8 cellular contexts compared by ENCODE assay signal in genomic region chr10:100008708-100009282, GRCh38. TPM values are rescaled to one million over a fixed set of nuclear protein-coding genes. Genes with fewer than 3 reads are reported as not detected.
DNase-seq lines count a peak whose midpoint lies in the region; ATAC-seq and TF ChIP-seq lines count a peak whose summit lies in the region.

No MANE protein-coding gene starts in this region.

- ATAC-seq in natural killer cell treated with Interleukin-12 subunit alpha and Interleukin-12 subunit beta and Interleukin-15 and Interleukin-18, amount 100 ng/mL, for 72 hours, result no peak
- ATAC-seq in HG03039 (IDR thresholded peaks at IDR 0.05; ENCODE audit: unreplicated experiment) (no peak), GM18909 (IDR thresholded peaks at IDR 0.05; ENCODE audit: poor library complexity, unreplicated experiment) (no peak)

- H3K36me3 ChIP-seq in BJ (ENCODE audit: control insufficient read depth, insufficient read depth, low read length), result no peaks in the 10 kb centered on the region

- H3K4me3 Mint-ChIP-seq in natural killer cell treated with Interleukin-12 subunit alpha and Interleukin-12 subunit beta and Interleukin-15 and Interleukin-18, amount 100 ng/mL, for 72 hours, result peak overlapping the region; percentile 87

- H3K27me3 Mint-ChIP-seq in natural killer cell treated with Interleukin-12 subunit alpha and Interleukin-12 subunit beta and Interleukin-15 and Interleukin-18, amount 100 ng/mL, for 72 hours, result no peaks in the 10 kb centered on the region

- H3K4me3 ChIP-seq in BJ (ENCODE audit: low read depth, low read length) (peak overlapping the region; percentile 74), coronary artery (peak overlapping the region; percentile 79)
- peak overlapping the region; percentile 90 for H3K4me3 ChIP-seq in Jurkat, Clone E6-1 (ENCODE audit: low read length)

- POLR2A ChIA-PET in BJ (lab: Charles Lee), result no interaction called here

- H3K27ac ChIP-seq in coronary artery, result peak overlapping the region; percentile 66 to 85

- peak overlapping the region in 1 of 2 donors; percentile 61 for H3K27ac Mint-ChIP-seq in natural killer cell treated with Interleukin-12 subunit alpha and Interleukin-12 subunit beta and Interleukin-15 and Interleukin-18, amount 100 ng/mL, for 72 hours

- DNase-seq in BJ (ENCODE audit: low read depth) (no peak), coronary artery (ENCODE audit: low spot score) (no peak), putamen (ENCODE audit: low spot score) (no peak), NCI-H446 (lab: John Stamatoyannopoulos, UW) (no peak)
- no peak for DNase-seq in Jurkat, Clone E6-1 (ENCODE audit: low read depth, low spot score)
- DNase-seq in natural killer cell treated with Interleukin-12 subunit alpha and Interleukin-12 subunit beta and Interleukin-15 and Interleukin-18, amount 100 ng/mL, for 72 hours (ENCODE audit: low spot score), result no peak

- H3K36me3 Mint-ChIP-seq in natural killer cell treated with Interleukin-12 subunit alpha and Interleukin-12 subunit beta and Interleukin-15 and Interleukin-18, amount 100 ng/mL, for 72 hours, result no peaks in the 10 kb centered on the region

- no peaks in the 10 kb centered on the region for H3K9me3 Mint-ChIP-seq in natural killer cell treated with Interleukin-12 subunit alpha and Interleukin-12 subunit beta and Interleukin-15 and Interleukin-18, amount 100 ng/mL, for 72 hours

- H3K27me3 ChIP-seq in BJ (ENCODE audit: control insufficient read depth, insufficient read depth, low read length), result no peaks in the 10 kb centered on the region

- peaks cover 24 to 34% of the 10 kb centered on the region in 2 donors for H3K4me1 Mint-ChIP-seq in natural killer cell treated with Interleukin-12 subunit alpha and Interleukin-12 subunit beta and Interleukin-15 and Interleukin-18, amount 100 ng/mL, for 72 hours (ENCODE audit: low read depth in 2 of 2)

- TF ChIP-seq CTCF in BJ (IDR thresholded peaks at IDR 0.05; ENCODE audit: insufficient read depth, low read depth, low read length), result no peak
- no peak for TF ChIP-seq CTCF in coronary artery (IDR thresholded peaks at IDR 0.05)

- CTCF ChIA-PET in BJ (lab: Yijun Ruan, JAX), result interaction anchor here (0.8 to 4.2 kb wide), 23 partner anchors 10 to 229 kb away, joined by 3 to 37 read pairs (median 8); no protein-coding TSS in a partner anchor

RNA-seq across cellular contexts. Expression of gene DNMBP, which starts 1.0 kb away (rescaled TPM):
- 16.3 and 16.7 TPM in 2 replicates for polyA plus RNA-seq in BJ (2011; rRNA removed)
- 15.1 and 16.1 TPM in 2 replicates for polyA minus RNA-seq in BJ (2011; rRNA and poly(A)+ RNA removed)
- polyA plus RNA-seq in Jurkat, Clone E6-1 (2012; ENCODE audit: insufficient read depth, insufficient read length), result 8.0 TPM
- 1 to 10 TPM; 4.1 to 4.3 TPM for total RNA-seq in natural killer cell treated with Interleukin-12 subunit alpha and Interleukin-12 subunit beta and Interleukin-15 and Interleukin-18, amount 100 ng/mL, for 72 hours
